Comparison of ENCODE assay signal across 23 cellular contexts in genomic region chr7:41117431-41117830, GRCh38.
"Had no signal": no experiment of that assay in that cellular context is flagged by ENCODE, and none has a peak within 500 bp of the region (broad histone marks: within the 10 kb centered on the region; RNA-seq: fewer than 3 reads in every experiment).

No MANE protein-coding gene starts in this region.

- H3K4me1 ChIP-seq: adrenal gland, Peyer's patch had no signal

- H3K27ac ChIP-seq: adrenal gland, Peyer's patch had no signal

- H3K4me3 ChIP-seq: adrenal gland, Peyer's patch had no signal

- ATAC-seq: activated CD8-positive, alpha-beta T cell treated with anti-CD3 and anti-CD28 coated beads, Interleukin-2, amount 10 ng/mL, durations not matched to agents 7 days and 5 days; T-helper 17 cell; WTC11 had no signal

- H3K36me3 ChIP-seq: adrenal gland, Peyer's patch had no signal

- H3K27me3 ChIP-seq: adrenal gland, Peyer's patch had no signal

- H3K9me3 ChIP-seq: adrenal gland, Peyer's patch had no signal

- DNase-seq: activated CD4-positive, alpha-beta T cell treated with anti-CD3 and anti-CD28 coated beads for 48 hours; activated CD4-positive, alpha-beta T cell treated with anti-CD3 and anti-CD28 coated beads, Interleukin-2, amount 50 U/mL, for 4 hours; activated CD4-positive, CD25-positive, alpha-beta regulatory T cell treated with anti-CD3 and anti-CD28 coated beads, Interleukin-2, amount 50 U/mL, for 72 hours; activated CD8-positive, alpha-beta memory T cell treated with anti-CD3 and anti-CD28 coated beads, Interleukin-2, amount 50 U/mL, for 48 hours; activated CD8-positive, alpha-beta T cell treated with anti-CD3 and anti-CD28 coated beads, Interleukin-2, amount 10 ng/mL, durations not matched to agents 7 days and 5 days; activated naive CD4-positive, alpha-beta T cell treated with anti-CD3 and anti-CD28 coated beads, Interleukin-2, amount 50 U/mL, for 16 hours; activated naive CD8-positive, alpha-beta T cell treated with anti-CD3 and anti-CD28 coated beads, Interleukin-2, amount 10 ng/mL, durations not matched to agents 7 days and 5 days; activated T-cell treated with anti-CD3 and anti-CD28 coated beads, Interleukin-2, amount 50 U/mL, for 1 hour; adrenal gland; anterior cingulate cortex; Karpas-422; NCI-H1048; NCI-H1930; NCI-H2107; NCI-H2171 treated with DMSO at 0.1 percent for 48 hours; NCI-H226; NCI-H526; NCI-H774; Peyer's patch; SHP77 treated with DMSO at 0.1 percent for 48 hours; T-helper 17 cell; T-helper 9 cell had no signal
